Comparison of ENCODE assay signal across 11 cellular contexts in genomic region chr19:5049561-5049960, GRCh38.
"Had no signal": no experiment of that assay in that cellular context is flagged by ENCODE, and none has a peak within 500 bp of the region (broad histone marks: within the 10 kb centered on the region; RNA-seq: fewer than 3 reads in every experiment).

No MANE protein-coding gene starts in this region.

- H3K9me3 Mint-ChIP-seq: activated CD4-positive, alpha-beta memory T cell treated with anti-CD3 and anti-CD28 coated beads for 36 hours; immature natural killer cell; natural killer cell; T-cell had no signal

- H3K27me3 Mint-ChIP-seq: activated CD4-positive, alpha-beta memory T cell treated with anti-CD3 and anti-CD28 coated beads for 36 hours; T-cell had no signal

- H3K9me3 ChIP-seq: mucosa of descending colon, tibial nerve had no signal

- H3K4me3 Mint-ChIP-seq: activated CD4-positive, alpha-beta memory T cell treated with anti-CD3 and anti-CD28 coated beads for 36 hours; immature natural killer cell; natural killer cell; T-cell had no signal

- DNase-seq: activated CD4-positive, alpha-beta memory T cell treated with anti-CD3 and anti-CD28 coated beads for 36 hours; activated gamma-delta T cell treated with Interleukin-2 at 50 U/mL for 16 hours; activated T-cell treated with anti-CD3 and anti-CD28 coated beads, Interleukin-2, amount 50 U/mL, for 48 hours; central memory CD4-positive, alpha-beta T cell; immature natural killer cell; natural killer cell; stimulated activated CD4-positive, alpha-beta T cell treated with anti-CD3 and anti-CD28 coated beads, Interleukin-15, amount 100 ng/mL, for 24 hours; stimulated activated CD4-positive, alpha-beta T cell treated with anti-CD3 and anti-CD28 coated beads, Interleukin-4, amount 100 ng/mL, for 4 hours; T-cell had no signal

- H3K36me3 Mint-ChIP-seq: activated CD4-positive, alpha-beta memory T cell treated with anti-CD3 and anti-CD28 coated beads for 36 hours; immature natural killer cell; natural killer cell had no signal

- H3K27me3 ChIP-seq: tibial nerve had no signal

- H3K27ac Mint-ChIP-seq: activated CD4-positive, alpha-beta memory T cell treated with anti-CD3 and anti-CD28 coated beads for 36 hours; natural killer cell; T-cell had no signal

- ATAC-seq: natural killer cell, T-cell had no signal

- H3K4me3 ChIP-seq: mucosa of descending colon, tibial nerve had no signal
